1 cellular context compared by ENCODE assay signal in the genomic region with DNA sequence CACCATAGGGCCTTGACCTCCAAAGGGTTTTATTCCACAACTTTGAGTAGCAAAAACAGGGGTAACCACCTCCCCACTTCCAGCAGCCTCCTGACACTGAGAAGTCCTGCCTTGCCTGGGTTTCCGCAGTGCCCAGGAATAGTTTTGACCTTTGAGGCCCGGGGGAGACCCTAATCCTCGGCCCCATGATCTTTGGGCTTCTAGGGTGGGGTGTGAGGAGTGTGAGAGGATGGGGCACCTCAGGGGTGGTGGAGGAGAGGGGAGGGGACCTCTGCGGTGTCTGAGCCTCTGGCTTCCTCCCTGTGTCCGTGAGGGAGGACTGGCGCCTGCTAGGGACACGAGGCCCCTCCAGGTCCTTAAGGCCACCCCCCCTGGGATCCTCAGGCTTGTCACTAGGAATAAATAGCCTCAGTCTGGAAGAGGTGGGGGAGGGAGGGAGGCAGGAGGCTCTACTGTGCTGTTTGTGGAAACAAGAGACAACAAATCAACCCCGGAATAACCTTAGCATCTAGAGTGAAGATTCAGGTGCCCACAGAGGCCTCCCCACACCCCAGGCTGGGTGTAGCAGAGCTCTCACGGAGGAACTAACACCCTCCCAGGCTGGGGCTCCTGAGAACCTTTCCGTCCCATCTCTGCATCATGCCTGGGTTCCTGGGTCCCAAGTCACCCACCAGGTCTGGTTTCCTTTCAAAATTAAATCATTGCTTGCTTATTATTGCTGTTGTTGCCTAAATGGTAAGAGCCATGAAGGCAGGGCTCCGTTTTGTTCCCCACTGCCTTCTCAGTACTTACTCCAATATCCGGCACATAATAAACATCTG.
TF ChIP-seq lines count a peak whose summit lies in the region.

No MANE protein-coding gene starts in this region.

TF ChIP-seq in K562, 482 proteins besides CTCF, POLR2A, EP300 and RAD21:
- TF ChIP-seq ZFPM2 (CRISPR knock-in tag; IDR thresholded peaks at IDR 0.05) = no peak
- 0 out of 2 replicates have a peak, but pooled peaks have one; percentile 51 for TF ChIP-seq L3MBTL2 (IDR thresholded peaks at IDR 0.05)
- TF ChIP-seq MBD2 (IDR thresholded peaks at IDR 0.05; ENCODE audit: borderline replicate concordance, low read depth) = no peak
- TF ChIP-seq ZNF263 (CRISPR knock-in tag; IDR thresholded peaks at IDR 0.05; ENCODE audit: borderline replicate concordance) = peak; percentile 60
- TF ChIP-seq, protein P1, sequence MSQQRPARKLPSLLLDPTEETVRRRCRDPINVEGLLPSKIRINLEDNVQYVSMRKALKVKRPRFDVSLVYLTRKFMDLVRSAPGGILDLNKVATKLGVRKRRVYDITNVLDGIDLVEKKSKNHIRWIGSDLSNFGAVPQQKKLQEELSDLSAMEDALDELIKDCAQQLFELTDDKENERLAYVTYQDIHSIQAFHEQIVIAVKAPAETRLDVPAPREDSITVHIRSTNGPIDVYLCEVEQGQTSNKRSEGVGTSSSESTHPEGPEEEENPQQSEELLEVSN (IDR thresholded peaks at IDR 0.05; ENCODE audit: borderline replicate concordance in 1 of 2, extremely low read depth in 1 of 2, insufficient read depth in 1 of 2, insufficient read length in 1 of 2, low read depth in 1 of 2, low read length in 1 of 2, poor library complexity in 1 of 2, severe bottlenecking in 1 of 2) = peak in 1 of 2 experiments; percentile 56
- peak; percentile 19; the same call in 1 of the 2 replicates for TF ChIP-seq SPI1 (IDR thresholded peaks at IDR 0.05; ENCODE audit: borderline replicate concordance, low read depth, low read length)
- no peak for TF ChIP-seq POLR2AphosphoS5 (IDR thresholded peaks at IDR 0.05; ENCODE audit: control insufficient read depth, insufficient read depth, low read depth, low read length)
- peak; percentile 26; the same call in 1 of the 2 replicates for TF ChIP-seq SMARCE1 (IDR thresholded peaks at IDR 0.05)
- TF ChIP-seq AFF1 (IDR thresholded peaks at IDR 0.05; ENCODE audit: low read depth in 1 of 2, partially characterized antibody in 2 of 2) = no peak
- TF ChIP-seq SIN3A (IDR thresholded peaks at IDR 0.05; ENCODE audit: borderline replicate concordance in 2 of 2, control insufficient read depth in 1 of 2, low read depth in 2 of 2, low read length in 2 of 2) = 0 out of 4 replicates have a peak, but pooled peaks of 1 of the 2 experiments have one; percentile 35
- peak; percentile 72 for TF ChIP-seq ZNF316 (IDR thresholded peaks at IDR 0.05)
- TF ChIP-seq RBM17 (IDR thresholded peaks at IDR 0.05; ENCODE audit: borderline replicate concordance, low read depth, low read length) = no peak
- TF ChIP-seq, protein P2, sequence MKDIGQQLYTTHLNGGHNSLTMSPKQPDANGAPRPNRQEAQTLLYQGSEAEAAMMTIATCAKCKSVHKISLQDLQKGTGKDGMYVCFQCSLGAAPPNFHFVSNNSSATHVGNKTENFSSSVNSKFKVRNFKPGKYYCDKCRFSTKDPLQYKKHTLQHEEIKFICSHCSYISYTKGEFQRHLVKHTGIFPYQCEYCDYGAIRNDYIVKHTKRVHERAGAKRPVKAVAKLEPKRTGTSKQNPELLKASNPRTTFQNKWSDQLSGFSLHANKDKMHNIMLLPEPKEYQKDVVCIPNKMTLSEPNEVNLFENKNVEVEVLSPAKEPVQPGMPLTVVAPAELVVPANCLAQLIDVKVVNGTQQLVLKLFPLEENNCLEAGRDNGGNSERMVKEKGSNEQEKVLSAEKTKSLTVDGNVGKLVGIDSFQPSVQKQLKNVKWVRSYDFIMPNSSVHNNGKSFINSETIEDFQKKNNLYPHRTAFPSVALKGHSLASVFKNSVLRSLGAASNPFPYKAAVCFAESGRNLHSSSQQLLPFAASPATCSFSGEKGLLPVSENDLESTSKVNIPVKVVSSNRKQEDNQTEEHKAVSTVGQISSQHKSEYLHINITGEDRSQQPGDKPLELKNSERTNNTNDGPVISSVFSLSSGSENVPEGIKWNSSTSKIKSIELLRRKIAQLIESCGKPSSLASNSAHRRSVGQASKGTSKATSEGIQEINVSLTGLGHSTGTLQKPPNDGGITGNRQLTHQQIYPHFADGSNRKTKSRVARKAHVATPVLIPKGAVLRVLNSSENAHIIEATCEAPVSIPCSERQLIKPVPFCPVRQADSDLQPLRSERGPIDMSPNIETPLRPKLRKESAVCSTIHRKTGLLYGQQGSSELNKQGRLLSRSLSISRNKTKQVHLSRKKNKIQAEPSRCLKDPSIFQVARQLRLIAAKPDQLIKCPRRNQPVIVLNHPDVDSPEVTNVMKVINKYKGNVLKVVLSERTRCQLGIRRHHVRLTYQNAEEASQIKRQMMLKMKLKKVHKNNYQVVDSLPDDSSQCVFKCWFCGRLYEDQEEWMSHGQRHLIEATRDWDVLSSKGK (CRISPR knock-in tag; IDR thresholded peaks at IDR 0.05) = no peak
- TF ChIP-seq SMAD1 (IDR thresholded peaks at IDR 0.05; ENCODE audit: low read depth, low read length, partially characterized antibody) = peak; percentile 46
- TF ChIP-seq MTA2 (IDR thresholded peaks at IDR 0.05; ENCODE audit: low read depth) = no peak
- no peak for TF ChIP-seq ZNF197 (CRISPR knock-in tag; IDR thresholded peaks at IDR 0.05; ENCODE audit: low read depth)
- no peak for TF ChIP-seq RFX5 (IDR thresholded peaks at IDR 0.05; ENCODE audit: low read depth, low read length)
- TF ChIP-seq KLF16 (IDR thresholded peaks at IDR 0.05) = no peak
- 0 out of 2 replicates have a peak, but pooled peaks have one; percentile 13 for TF ChIP-seq MIER1 (IDR thresholded peaks at IDR 0.05; ENCODE audit: low read depth)
- TF ChIP-seq ZNF41 (CRISPR knock-in tag; conservative IDR thresholded peaks at IDR 0.05) = no peak
- 0 out of 2 replicates have a peak, but pooled peaks have one; percentile 31 for TF ChIP-seq MYC (IDR thresholded peaks at IDR 0.05; ENCODE audit: low read depth, low read length)
- TF ChIP-seq MYC (CRISPR knock-in tag; IDR thresholded peaks at IDR 0.05; ENCODE audit: borderline replicate concordance, low read depth) = no peak
- 0 out of 2 replicates have a peak, but pooled peaks have one; percentile 31 for TF ChIP-seq ZBTB33 (CRISPR knock-in tag; IDR thresholded peaks at IDR 0.05)
- no peak for TF ChIP-seq BRF1 (IDR thresholded peaks at IDR 0.05; ENCODE audit: borderline replicate concordance, extremely low read depth, insufficient read length)
- TF ChIP-seq SUPT5H (IDR thresholded peaks at IDR 0.05) = 0 out of 2 replicates have a peak, but pooled peaks have one; percentile 37
- TF ChIP-seq MAX (CRISPR knock-in tag; IDR thresholded peaks at IDR 0.05) = peak; percentile 0; the same call in 1 of the 2 replicates
- TF ChIP-seq ZBTB7A (IDR thresholded peaks at IDR 0.05; ENCODE audit: borderline replicate concordance, control insufficient read depth, low read depth, low read length) = peak; percentile 1; the same call in 1 of the 2 replicates
- TF ChIP-seq, protein P3, sequence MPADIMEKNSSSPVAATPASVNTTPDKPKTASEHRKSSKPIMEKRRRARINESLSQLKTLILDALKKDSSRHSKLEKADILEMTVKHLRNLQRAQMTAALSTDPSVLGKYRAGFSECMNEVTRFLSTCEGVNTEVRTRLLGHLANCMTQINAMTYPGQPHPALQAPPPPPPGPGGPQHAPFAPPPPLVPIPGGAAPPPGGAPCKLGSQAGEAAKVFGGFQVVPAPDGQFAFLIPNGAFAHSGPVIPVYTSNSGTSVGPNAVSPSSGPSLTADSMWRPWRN (IDR thresholded peaks at IDR 0.05; ENCODE audit: low read depth) = no peak
- 0 out of 2 replicates have a peak, but pooled peaks have one; percentile 24 for TF ChIP-seq HDAC2 (IDR thresholded peaks at IDR 0.05)
- TF ChIP-seq IRF9 (tag; IDR thresholded peaks at IDR 0.05) = no peak
- TF ChIP-seq, protein P4, sequence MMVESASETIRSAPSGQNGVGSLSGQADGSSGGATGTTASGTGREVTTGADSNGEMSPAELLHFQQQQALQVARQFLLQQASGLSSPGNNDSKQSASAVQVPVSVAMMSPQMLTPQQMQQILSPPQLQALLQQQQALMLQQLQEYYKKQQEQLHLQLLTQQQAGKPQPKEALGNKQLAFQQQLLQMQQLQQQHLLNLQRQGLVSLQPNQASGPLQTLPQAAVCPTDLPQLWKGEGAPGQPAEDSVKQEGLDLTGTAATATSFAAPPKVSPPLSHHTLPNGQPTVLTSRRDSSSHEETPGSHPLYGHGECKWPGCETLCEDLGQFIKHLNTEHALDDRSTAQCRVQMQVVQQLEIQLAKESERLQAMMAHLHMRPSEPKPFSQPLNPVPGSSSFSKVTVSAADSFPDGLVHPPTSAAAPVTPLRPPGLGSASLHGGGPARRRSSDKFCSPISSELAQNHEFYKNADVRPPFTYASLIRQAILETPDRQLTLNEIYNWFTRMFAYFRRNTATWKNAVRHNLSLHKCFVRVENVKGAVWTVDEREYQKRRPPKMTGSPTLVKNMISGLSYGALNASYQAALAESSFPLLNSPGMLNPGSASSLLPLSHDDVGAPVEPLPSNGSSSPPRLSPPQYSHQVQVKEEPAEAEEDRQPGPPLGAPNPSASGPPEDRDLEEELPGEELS (CRISPR knock-in tag; IDR thresholded peaks at IDR 0.05; ENCODE audit: borderline replicate concordance) = 0 out of 2 replicates have a peak, but pooled peaks have one; percentile 21
- TF ChIP-seq SMAD4 (CRISPR knock-in tag; conservative IDR thresholded peaks at IDR 0.05) = 0 out of 2 replicates have a peak, but pooled peaks have one; percentile 29
- no peak for TF ChIP-seq HDGF (IDR thresholded peaks at IDR 0.05)
TF ChIP-seq in K562: peak in this region for 17.
